18 cellular contexts compared by ENCODE assay signal in the genomic region with DNA sequence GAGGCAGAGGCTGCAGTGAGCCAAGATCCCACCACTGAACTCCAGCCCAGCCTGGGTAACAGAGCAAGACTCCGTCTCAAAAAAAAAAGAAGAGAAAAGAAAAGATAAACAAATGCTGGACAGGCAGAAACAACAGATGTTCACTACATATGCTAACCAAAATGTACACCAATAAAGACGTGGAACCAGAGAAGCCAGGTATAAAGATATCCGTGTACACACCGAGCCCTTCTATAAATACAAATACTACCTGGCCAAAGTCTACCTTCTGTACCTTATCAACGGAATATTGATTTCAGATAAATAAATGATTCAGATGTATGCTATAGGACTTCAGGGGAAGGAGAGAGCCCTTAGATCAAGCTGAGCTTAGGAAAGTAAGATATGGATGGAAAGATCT. TPM values are rescaled to one million over a fixed set of nuclear protein-coding genes. Genes with fewer than 3 reads are reported as not detected.
DNase-seq lines count a peak whose midpoint lies in the region; ATAC-seq and TF ChIP-seq lines count a peak whose summit lies in the region.
"Had no signal": no experiment of that assay in that cellular context is flagged by ENCODE, and none has a peak within 500 bp of the region (broad histone marks: within the 10 kb centered on the region; RNA-seq: fewer than 3 reads in every experiment).

No MANE protein-coding gene starts in this region.

- 14 to 46% methylated on average over 5 of the region's 5 CpGs for WGBS in transverse colon (ENCODE audit: low coverage in 1 of 2), 2 donors
- WGBS in body of pancreas, 2 donors: 42 to 53% methylated on average over 5 of the region's 5 CpGs

- H3K9ac ChIP-seq in colonic mucosa (ENCODE audit: low read depth in 2 of 2, low read length in 2 of 2) (peak overlapping the region in 1 of 2 donors; percentile 65), mucosa of stomach (ENCODE audit: low read length) (no peak overlapping the region)

- no peaks in the 10 kb centered on the region for H3K27me3 ChIP-seq in colonic mucosa
- no peaks in the 10 kb centered on the region for H3K27me3 ChIP-seq in mucosa of stomach (ENCODE audit: control insufficient read depth, insufficient read depth, low read length)
- H3K27me3 ChIP-seq in transverse colon: no peaks in the 10 kb centered on the region
- H3K27me3 ChIP-seq in body of pancreas: no peaks in the 10 kb centered on the region

- H3K4me3 ChIP-seq in colonic mucosa (no peak overlapping the region), mucosa of stomach (ENCODE audit: low read length) (peak overlapping the region; percentile 6), transverse colon (no peak overlapping the region), body of pancreas (no peak overlapping the region)
- H3K4me3 ChIP-seq: K562, SK-N-MC had no signal

- H3K36me3 ChIP-seq in colonic mucosa (no peaks in the 10 kb centered on the region), mucosa of stomach (ENCODE audit: control insufficient read depth, insufficient read depth, low read length) (no peaks in the 10 kb centered on the region), transverse colon (no peaks in the 10 kb centered on the region), body of pancreas (replicated peaks in 1 of 2; ENCODE audit: insufficient read depth in 1 of 2, low read depth in 2 of 2) (no peaks in the 10 kb centered on the region)

- intact Hi-C loops in colonic mucosa (cut with DNase I) (no loop called here), transverse colon (cut with DNase I; ENCODE audit: low total_unique reads) (no loop called here), body of pancreas (cut with DNase I) (no loop called here)

- in situ Hi-C loops in transverse colon (cut with MboI; ENCODE audit: low pct_ligation_motif_present in 1 of 4, low pct_unique_long_range_greater_than_20kb in 1 of 4, low sequenced_read_pairs in 3 of 4): no loop called here

- no peak for ATAC-seq in body of pancreas

- no peaks in the 10 kb centered on the region for H3K9me3 ChIP-seq in colonic mucosa
- no peaks in the 10 kb centered on the region for H3K9me3 ChIP-seq in mucosa of stomach (ENCODE audit: control insufficient read depth, low read length)
- no peaks in the 10 kb centered on the region for H3K9me3 ChIP-seq in transverse colon
- no peaks in the 10 kb centered on the region for H3K9me3 ChIP-seq in body of pancreas

- TF ChIP-seq POLR2A in transverse colon (IDR thresholded peaks at IDR 0.05) (no peak), body of pancreas (IDR thresholded peaks at IDR 0.05) (no peak)

- TF ChIP-seq CTCF in colonic mucosa (IDR thresholded peaks at IDR 0.05) (no peak), transverse colon (IDR thresholded peaks at IDR 0.05) (no peak), body of pancreas (IDR thresholded peaks at IDR 0.05) (no peak)

- DNase-seq in NCI-H2171 (lab: John Stamatoyannopoulos, UW) (peak; percentile 26), colonic mucosa (no peak), transverse colon (no peak), anterior cingulate cortex (lab: John Stamatoyannopoulos, UW) (no peak), SIG-M5 (lab: John Stamatoyannopoulos, UW) (no peak), body of pancreas (no peak)
- DNase-seq: Calu3; CD8-positive, alpha-beta memory T cell; Kasumi-1; MV-4-11; NCI-H1105; NCI-H1436 treated with DMSO at 0.1 percent for 48 hours; NCI-H187 treated with DMSO at 0.1 percent for 48 hours; NCI-H526 treated with DMSO at 0.1 percent for 48 hours; SHP77 treated with DMSO at 0.1 percent for 48 hours had no signal

- no peak for TF ChIP-seq EP300 in transverse colon (IDR thresholded peaks at IDR 0.05; ENCODE audit: low read depth)

- H3K4me1 ChIP-seq in colonic mucosa (peaks cover 25% of the 10 kb centered on the region), mucosa of stomach (ENCODE audit: control insufficient read depth, insufficient read depth, low read length) (peaks cover 43% of the 10 kb centered on the region), transverse colon (peaks cover 22 to 48% (median 30%) of the 10 kb centered on the region in 4 donors), body of pancreas (peaks cover 43% of the 10 kb centered on the region)

- H3K27ac ChIP-seq in colonic mucosa (peak overlapping the region; percentile 84), transverse colon (peak overlapping the region; percentile 21 to 89 (median 88)), body of pancreas (peak overlapping the region in 1 of 4 donors; percentile 5)
- H3K27ac ChIP-seq: SK-N-MC had no signal

RNA-seq across cellular contexts. Expression of gene KRT8, which starts 10.8 kb away (rescaled TPM):
- total RNA-seq in colonic mucosa: 1,000 to 10,000 TPM; 4,207 to 4,597 TPM
- 1,000 to 10,000 TPM; 1,016 to 3,505 (median 2,245) TPM for total RNA-seq in transverse colon
- 100 to 1,000 TPM; 394 to 455 TPM for total RNA-seq in body of pancreas

RNA-seq across cellular contexts. Expression of gene KRT18, which starts 33.3 kb away (rescaled TPM):
- total RNA-seq in colonic mucosa (1,000 to 10,000 TPM; 1,068 to 1,487 TPM), transverse colon (100 to 1,000 TPM; 367 to 813 (median 541) TPM), body of pancreas (100 to 1,000 TPM; 542 to 573 TPM)
